1 cellular context compared by ENCODE assay signal in the genomic region with DNA sequence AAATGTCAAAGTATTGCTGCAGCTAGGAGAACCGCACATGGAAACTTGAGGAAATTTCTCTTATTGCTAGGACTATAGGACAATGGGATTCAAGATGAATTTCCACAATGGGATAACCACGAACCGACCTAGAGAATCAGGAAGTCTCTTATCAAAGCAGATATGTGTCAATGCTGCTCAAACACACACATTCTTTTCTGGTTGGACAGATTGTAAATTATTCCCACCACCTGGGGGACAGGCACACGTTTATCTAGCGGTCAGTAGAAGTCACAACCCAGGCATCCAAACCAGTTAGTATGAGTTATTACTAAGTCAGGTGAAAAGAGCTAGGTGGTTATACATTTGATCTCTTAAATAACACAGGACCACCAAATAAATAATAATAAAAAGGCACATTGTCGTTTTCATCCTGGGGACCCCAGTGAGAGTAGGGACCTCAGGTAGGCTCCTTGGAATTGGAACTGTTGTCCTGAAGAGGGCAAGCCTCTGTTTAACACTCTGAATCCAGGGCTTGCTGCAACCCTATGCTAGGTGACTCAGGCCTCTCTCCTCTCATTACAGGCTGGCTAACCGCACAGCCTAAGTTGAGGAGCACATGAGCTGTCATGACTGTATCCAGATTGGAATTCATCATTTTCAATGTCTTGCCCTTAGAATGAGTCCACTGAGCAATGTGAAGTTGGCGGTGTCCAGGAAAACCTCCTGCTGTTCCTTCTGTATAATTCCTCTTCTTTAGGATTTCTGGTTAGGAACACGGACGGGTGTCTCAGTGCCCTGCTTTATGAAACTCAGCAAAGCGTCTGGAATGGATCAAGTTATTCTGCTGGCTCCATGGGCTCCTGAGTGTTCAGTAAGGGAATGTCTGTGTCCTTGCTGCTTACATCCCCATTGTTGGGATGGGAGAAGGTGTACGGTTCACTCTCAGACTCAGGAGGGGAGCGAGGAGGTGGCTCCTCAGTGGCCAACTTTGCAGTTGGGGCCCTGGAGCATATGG.
TF ChIP-seq lines count a peak whose summit lies in the region.

No MANE protein-coding gene starts in this region.

TF ChIP-seq in K562, 482 proteins besides CTCF, POLR2A, EP300 and RAD21 (continued from another document and continues in another):
- TF ChIP-seq, protein P1, sequence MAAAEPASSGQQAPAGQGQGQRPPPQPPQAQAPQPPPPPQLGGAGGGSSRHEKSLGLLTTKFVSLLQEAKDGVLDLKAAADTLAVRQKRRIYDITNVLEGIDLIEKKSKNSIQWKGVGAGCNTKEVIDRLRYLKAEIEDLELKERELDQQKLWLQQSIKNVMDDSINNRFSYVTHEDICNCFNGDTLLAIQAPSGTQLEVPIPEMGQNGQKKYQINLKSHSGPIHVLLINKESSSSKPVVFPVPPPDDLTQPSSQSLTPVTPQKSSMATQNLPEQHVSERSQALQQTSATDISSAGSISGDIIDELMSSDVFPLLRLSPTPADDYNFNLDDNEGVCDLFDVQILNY (CRISPR knock-in tag; IDR thresholded peaks at IDR 0.05), result 0 out of 2 replicates have a peak, but pooled peaks have one; percentile 86
- TF ChIP-seq HIVEP1 (CRISPR knock-in tag; IDR thresholded peaks at IDR 0.05), result no peak
- TF ChIP-seq, protein P2, sequence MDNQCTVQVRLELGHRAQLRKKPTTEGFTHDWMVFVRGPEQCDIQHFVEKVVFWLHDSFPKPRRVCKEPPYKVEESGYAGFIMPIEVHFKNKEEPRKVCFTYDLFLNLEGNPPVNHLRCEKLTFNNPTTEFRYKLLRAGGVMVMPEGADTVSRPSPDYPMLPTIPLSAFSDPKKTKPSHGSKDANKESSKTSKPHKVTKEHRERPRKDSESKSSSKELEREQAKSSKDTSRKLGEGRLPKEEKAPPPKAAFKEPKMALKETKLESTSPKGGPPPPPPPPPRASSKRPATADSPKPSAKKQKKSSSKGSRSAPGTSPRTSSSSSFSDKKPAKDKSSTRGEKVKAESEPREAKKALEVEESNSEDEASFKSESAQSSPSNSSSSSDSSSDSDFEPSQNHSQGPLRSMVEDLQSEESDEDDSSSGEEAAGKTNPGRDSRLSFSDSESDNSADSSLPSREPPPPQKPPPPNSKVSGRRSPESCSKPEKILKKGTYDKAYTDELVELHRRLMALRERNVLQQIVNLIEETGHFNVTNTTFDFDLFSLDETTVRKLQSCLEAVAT (IDR thresholded peaks at IDR 0.05), result 0 out of 4 replicates have a peak, but pooled peaks of 1 of the 2 experiments have one; percentile 40
- TF ChIP-seq NFIC (IDR thresholded peaks at IDR 0.05), result peak; percentile 7; the same call in 1 of the 2 replicates
- peak; percentile 51 for TF ChIP-seq TCF3 (CRISPR knock-in tag; IDR thresholded peaks at IDR 0.05)
- TF ChIP-seq ZNF785 (CRISPR knock-in tag; IDR thresholded peaks at IDR 0.05), result no peak
- TF ChIP-seq L3MBTL2 (IDR thresholded peaks at IDR 0.05), result peak; percentile 80
- no peak for TF ChIP-seq GTF2A2 (tag; IDR thresholded peaks at IDR 0.05)
- no peak for TF ChIP-seq YBX1 (IDR thresholded peaks at IDR 0.05)
- TF ChIP-seq XRCC4 (IDR thresholded peaks at IDR 0.05; ENCODE audit: extremely low read depth, insufficient read depth, insufficient read length), result no peak
- TF ChIP-seq, protein P3, sequence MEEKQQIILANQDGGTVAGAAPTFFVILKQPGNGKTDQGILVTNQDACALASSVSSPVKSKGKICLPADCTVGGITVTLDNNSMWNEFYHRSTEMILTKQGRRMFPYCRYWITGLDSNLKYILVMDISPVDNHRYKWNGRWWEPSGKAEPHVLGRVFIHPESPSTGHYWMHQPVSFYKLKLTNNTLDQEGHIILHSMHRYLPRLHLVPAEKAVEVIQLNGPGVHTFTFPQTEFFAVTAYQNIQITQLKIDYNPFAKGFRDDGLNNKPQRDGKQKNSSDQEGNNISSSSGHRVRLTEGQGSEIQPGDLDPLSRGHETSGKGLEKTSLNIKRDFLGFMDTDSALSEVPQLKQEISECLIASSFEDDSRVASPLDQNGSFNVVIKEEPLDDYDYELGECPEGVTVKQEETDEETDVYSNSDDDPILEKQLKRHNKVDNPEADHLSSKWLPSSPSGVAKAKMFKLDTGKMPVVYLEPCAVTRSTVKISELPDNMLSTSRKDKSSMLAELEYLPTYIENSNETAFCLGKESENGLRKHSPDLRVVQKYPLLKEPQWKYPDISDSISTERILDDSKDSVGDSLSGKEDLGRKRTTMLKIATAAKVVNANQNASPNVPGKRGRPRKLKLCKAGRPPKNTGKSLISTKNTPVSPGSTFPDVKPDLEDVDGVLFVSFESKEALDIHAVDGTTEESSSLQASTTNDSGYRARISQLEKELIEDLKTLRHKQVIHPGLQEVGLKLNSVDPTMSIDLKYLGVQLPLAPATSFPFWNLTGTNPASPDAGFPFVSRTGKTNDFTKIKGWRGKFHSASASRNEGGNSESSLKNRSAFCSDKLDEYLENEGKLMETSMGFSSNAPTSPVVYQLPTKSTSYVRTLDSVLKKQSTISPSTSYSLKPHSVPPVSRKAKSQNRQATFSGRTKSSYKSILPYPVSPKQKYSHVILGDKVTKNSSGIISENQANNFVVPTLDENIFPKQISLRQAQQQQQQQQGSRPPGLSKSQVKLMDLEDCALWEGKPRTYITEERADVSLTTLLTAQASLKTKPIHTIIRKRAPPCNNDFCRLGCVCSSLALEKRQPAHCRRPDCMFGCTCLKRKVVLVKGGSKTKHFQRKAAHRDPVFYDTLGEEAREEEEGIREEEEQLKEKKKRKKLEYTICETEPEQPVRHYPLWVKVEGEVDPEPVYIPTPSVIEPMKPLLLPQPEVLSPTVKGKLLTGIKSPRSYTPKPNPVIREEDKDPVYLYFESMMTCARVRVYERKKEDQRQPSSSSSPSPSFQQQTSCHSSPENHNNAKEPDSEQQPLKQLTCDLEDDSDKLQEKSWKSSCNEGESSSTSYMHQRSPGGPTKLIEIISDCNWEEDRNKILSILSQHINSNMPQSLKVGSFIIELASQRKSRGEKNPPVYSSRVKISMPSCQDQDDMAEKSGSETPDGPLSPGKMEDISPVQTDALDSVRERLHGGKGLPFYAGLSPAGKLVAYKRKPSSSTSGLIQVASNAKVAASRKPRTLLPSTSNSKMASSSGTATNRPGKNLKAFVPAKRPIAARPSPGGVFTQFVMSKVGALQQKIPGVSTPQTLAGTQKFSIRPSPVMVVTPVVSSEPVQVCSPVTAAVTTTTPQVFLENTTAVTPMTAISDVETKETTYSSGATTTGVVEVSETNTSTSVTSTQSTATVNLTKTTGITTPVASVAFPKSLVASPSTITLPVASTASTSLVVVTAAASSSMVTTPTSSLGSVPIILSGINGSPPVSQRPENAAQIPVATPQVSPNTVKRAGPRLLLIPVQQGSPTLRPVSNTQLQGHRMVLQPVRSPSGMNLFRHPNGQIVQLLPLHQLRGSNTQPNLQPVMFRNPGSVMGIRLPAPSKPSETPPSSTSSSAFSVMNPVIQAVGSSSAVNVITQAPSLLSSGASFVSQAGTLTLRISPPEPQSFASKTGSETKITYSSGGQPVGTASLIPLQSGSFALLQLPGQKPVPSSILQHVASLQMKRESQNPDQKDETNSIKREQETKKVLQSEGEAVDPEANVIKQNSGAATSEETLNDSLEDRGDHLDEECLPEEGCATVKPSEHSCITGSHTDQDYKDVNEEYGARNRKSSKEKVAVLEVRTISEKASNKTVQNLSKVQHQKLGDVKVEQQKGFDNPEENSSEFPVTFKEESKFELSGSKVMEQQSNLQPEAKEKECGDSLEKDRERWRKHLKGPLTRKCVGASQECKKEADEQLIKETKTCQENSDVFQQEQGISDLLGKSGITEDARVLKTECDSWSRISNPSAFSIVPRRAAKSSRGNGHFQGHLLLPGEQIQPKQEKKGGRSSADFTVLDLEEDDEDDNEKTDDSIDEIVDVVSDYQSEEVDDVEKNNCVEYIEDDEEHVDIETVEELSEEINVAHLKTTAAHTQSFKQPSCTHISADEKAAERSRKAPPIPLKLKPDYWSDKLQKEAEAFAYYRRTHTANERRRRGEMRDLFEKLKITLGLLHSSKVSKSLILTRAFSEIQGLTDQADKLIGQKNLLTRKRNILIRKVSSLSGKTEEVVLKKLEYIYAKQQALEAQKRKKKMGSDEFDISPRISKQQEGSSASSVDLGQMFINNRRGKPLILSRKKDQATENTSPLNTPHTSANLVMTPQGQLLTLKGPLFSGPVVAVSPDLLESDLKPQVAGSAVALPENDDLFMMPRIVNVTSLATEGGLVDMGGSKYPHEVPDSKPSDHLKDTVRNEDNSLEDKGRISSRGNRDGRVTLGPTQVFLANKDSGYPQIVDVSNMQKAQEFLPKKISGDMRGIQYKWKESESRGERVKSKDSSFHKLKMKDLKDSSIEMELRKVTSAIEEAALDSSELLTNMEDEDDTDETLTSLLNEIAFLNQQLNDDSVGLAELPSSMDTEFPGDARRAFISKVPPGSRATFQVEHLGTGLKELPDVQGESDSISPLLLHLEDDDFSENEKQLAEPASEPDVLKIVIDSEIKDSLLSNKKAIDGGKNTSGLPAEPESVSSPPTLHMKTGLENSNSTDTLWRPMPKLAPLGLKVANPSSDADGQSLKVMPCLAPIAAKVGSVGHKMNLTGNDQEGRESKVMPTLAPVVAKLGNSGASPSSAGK (IDR thresholded peaks at IDR 0.05), result peak; percentile 73
- TF ChIP-seq POLR2AphosphoS5 (IDR thresholded peaks at IDR 0.05; ENCODE audit: control insufficient read depth, insufficient read depth, low read depth, low read length), result peak; percentile 34; the same call in 1 of the 2 replicates
- TF ChIP-seq ZNF696 (CRISPR knock-in tag; conservative IDR thresholded peaks at IDR 0.05), result no peak
- TF ChIP-seq, protein P4, sequence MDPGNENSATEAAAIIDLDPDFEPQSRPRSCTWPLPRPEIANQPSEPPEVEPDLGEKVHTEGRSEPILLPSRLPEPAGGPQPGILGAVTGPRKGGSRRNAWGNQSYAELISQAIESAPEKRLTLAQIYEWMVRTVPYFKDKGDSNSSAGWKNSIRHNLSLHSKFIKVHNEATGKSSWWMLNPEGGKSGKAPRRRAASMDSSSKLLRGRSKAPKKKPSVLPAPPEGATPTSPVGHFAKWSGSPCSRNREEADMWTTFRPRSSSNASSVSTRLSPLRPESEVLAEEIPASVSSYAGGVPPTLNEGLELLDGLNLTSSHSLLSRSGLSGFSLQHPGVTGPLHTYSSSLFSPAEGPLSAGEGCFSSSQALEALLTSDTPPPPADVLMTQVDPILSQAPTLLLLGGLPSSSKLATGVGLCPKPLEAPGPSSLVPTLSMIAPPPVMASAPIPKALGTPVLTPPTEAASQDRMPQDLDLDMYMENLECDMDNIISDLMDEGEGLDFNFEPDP (CRISPR knock-in tag; IDR thresholded peaks at IDR 0.05), result no peak
- peak in 1 of 2 experiments; percentile 59; a peak in 2 of 4 replicates for TF ChIP-seq KDM1A (IDR thresholded peaks at IDR 0.05)
- peak; percentile 19 for TF ChIP-seq CHD4 (IDR thresholded peaks at IDR 0.05; ENCODE audit: insufficient read depth, insufficient replicate concordance, low read depth, low read length, poor library complexity, severe bottlenecking)
- TF ChIP-seq, protein P5, sequence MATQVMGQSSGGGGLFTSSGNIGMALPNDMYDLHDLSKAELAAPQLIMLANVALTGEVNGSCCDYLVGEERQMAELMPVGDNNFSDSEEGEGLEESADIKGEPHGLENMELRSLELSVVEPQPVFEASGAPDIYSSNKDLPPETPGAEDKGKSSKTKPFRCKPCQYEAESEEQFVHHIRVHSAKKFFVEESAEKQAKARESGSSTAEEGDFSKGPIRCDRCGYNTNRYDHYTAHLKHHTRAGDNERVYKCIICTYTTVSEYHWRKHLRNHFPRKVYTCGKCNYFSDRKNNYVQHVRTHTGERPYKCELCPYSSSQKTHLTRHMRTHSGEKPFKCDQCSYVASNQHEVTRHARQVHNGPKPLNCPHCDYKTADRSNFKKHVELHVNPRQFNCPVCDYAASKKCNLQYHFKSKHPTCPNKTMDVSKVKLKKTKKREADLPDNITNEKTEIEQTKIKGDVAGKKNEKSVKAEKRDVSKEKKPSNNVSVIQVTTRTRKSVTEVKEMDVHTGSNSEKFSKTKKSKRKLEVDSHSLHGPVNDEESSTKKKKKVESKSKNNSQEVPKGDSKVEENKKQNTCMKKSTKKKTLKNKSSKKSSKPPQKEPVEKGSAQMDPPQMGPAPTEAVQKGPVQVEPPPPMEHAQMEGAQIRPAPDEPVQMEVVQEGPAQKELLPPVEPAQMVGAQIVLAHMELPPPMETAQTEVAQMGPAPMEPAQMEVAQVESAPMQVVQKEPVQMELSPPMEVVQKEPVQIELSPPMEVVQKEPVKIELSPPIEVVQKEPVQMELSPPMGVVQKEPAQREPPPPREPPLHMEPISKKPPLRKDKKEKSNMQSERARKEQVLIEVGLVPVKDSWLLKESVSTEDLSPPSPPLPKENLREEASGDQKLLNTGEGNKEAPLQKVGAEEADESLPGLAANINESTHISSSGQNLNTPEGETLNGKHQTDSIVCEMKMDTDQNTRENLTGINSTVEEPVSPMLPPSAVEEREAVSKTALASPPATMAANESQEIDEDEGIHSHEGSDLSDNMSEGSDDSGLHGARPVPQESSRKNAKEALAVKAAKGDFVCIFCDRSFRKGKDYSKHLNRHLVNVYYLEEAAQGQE (CRISPR knock-in tag; IDR thresholded peaks at IDR 0.05; ENCODE audit: low read depth), result no peak
- peak; percentile 83 for TF ChIP-seq CBFA2T3 (IDR thresholded peaks at IDR 0.05)
- TF ChIP-seq FOXA3 (CRISPR knock-in tag; conservative IDR thresholded peaks at IDR 0.05 in 1 of 2, IDR thresholded peaks at IDR 0.05 in 1 of 2), result peak; percentile 55 to 57; a peak in 2 of 4 replicates
- TF ChIP-seq SMARCA4 (IDR thresholded peaks at IDR 0.05), result 0 out of 2 replicates have a peak, but pooled peaks have one; percentile 40
- no peak for TF ChIP-seq ZKSCAN1 (IDR thresholded peaks at IDR 0.05; ENCODE audit: low read depth, low read length)
- TF ChIP-seq, protein P6, sequence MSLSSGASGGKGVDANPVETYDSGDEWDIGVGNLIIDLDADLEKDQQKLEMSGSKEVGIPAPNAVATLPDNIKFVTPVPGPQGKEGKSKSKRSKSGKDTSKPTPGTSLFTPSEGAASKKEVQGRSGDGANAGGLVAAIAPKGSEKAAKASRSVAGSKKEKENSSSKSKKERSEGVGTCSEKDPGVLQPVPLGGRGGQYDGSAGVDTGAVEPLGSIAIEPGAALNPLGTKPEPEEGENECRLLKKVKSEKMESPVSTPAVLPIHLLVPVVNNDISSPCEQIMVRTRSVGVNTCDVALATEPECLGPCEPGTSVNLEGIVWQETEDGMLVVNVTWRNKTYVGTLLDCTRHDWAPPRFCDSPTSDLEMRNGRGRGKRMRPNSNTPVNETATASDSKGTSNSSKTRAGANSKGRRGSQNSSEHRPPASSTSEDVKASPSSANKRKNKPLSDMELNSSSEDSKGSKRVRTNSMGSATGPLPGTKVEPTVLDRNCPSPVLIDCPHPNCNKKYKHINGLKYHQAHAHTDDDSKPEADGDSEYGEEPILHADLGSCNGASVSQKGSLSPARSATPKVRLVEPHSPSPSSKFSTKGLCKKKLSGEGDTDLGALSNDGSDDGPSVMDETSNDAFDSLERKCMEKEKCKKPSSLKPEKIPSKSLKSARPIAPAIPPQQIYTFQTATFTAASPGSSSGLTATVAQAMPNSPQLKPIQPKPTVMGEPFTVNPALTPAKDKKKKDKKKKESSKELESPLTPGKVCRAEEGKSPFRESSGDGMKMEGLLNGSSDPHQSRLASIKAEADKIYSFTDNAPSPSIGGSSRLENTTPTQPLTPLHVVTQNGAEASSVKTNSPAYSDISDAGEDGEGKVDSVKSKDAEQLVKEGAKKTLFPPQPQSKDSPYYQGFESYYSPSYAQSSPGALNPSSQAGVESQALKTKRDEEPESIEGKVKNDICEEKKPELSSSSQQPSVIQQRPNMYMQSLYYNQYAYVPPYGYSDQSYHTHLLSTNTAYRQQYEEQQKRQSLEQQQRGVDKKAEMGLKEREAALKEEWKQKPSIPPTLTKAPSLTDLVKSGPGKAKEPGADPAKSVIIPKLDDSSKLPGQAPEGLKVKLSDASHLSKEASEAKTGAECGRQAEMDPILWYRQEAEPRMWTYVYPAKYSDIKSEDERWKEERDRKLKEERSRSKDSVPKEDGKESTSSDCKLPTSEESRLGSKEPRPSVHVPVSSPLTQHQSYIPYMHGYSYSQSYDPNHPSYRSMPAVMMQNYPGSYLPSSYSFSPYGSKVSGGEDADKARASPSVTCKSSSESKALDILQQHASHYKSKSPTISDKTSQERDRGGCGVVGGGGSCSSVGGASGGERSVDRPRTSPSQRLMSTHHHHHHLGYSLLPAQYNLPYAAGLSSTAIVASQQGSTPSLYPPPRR (CRISPR knock-in tag; IDR thresholded peaks at IDR 0.05; ENCODE audit: borderline replicate concordance), result peak; percentile 63; the same call in 1 of the 2 replicates
- TF ChIP-seq SIX5 (IDR thresholded peaks at IDR 0.05; ENCODE audit: borderline replicate concordance in 1 of 2, insufficient read depth in 1 of 2, low read depth in 1 of 2, low read length in 2 of 2), result no peak
